In genomic region chr1:11294951-11295350, GRCh38 we compare ENCODE assay signal across 1 cellular context.
TF ChIP-seq lines count a peak whose summit lies in the region.

No MANE protein-coding gene starts in this region.

TF ChIP-seq in IMR-90, 13 proteins besides CTCF, POLR2A, EP300 and RAD21:
- TF ChIP-seq MAZ (IDR thresholded peaks at IDR 0.05; ENCODE audit: borderline replicate concordance, low read depth, low read length) (no peak), MXI1 (IDR thresholded peaks at IDR 0.05; ENCODE audit: borderline replicate concordance, low read depth, low read length) (no peak), MAFK (IDR thresholded peaks at IDR 0.05; ENCODE audit: low read depth, low read length) (no peak)
